ENCODE assay signal across 14 cellular contexts in genomic region chr2:33531345-33532059, GRCh38. TPM values are rescaled to one million over a fixed set of nuclear protein-coding genes. Genes with fewer than 3 reads are reported as not detected.
A peak's percentile ranks its signal among the peaks of the same experiment; 100 is the strongest.
DNase-seq lines count a peak whose midpoint lies in the region; ATAC-seq and TF ChIP-seq lines count a peak whose summit lies in the region.
"Had no signal": no experiment of that assay in that cellular context is flagged by ENCODE, and none has a peak within 500 bp of the region (broad histone marks: within the 10 kb centered on the region; RNA-seq: fewer than 3 reads in every experiment).

No MANE protein-coding gene starts in this region.

- no peak overlapping the region for H3K14ac ChIP-seq in mesenchymal stem cell (ENCODE audit: low read length in 2 of 2)

- DNase-seq in EH (ENCODE audit: low read depth) (peak; percentile 45), RPMI7951 (ENCODE audit: low read depth) (peak; percentile 84), mesenchymal stem cell (peak; percentile 42), NCI-H2227 (lab: John Stamatoyannopoulos, UW; ENCODE audit: unreplicated experiment) (no peak), NCI-H524 (lab: John Stamatoyannopoulos, UW) (no peak)
- DNase-seq in CD8-positive, alpha-beta T cell: no peak
- DNase-seq: BE2C, dermis blood vessel endothelial cell, NCI-H1417, T-helper 2 cell, thyroid gland had no signal

- H3K36me3 ChIP-seq in mesenchymal stem cell (ENCODE audit: control insufficient read depth in 1 of 2, insufficient read depth in 2 of 2, low read depth in 1 of 2, low read length in 2 of 2): no peaks in the 10 kb centered on the region
- H3K36me3 ChIP-seq in CD8-positive, alpha-beta T cell (ENCODE audit: insufficient read depth, low read length): no peaks in the 10 kb centered on the region
- H3K36me3 ChIP-seq: BE2C, thyroid gland had no signal

- CTCF ChIA-PET in CD8-positive, alpha-beta T cell (lab: Charles Lee): no interaction called here

- peak; percentile 29 for ATAC-seq in GM21723 (IDR thresholded peaks at IDR 0.05; ENCODE audit: unreplicated experiment)
- no peak for ATAC-seq in esophagus mucosa
- no peak for ATAC-seq in CD8-positive, alpha-beta T cell

- no peak overlapping the region for H3K27ac ChIP-seq in mesenchymal stem cell (ENCODE audit: low read length, poor library complexity, severe bottlenecking)
- H3K27ac ChIP-seq in CD8-positive, alpha-beta T cell (ENCODE audit: low read depth, low read length): no peak overlapping the region
- H3K27ac ChIP-seq: thyroid gland had no signal

- H3K4me1 ChIP-seq in mesenchymal stem cell (ENCODE audit: control insufficient read depth, insufficient read depth, low read depth, low read length): peaks cover 2% of the 10 kb centered on the region
- H3K4me1 ChIP-seq in CD8-positive, alpha-beta T cell (ENCODE audit: insufficient read depth, low read length): no peaks in the 10 kb centered on the region
- H3K4me1 ChIP-seq: BE2C, thyroid gland had no signal

- no peak overlapping the region for H3K4me2 ChIP-seq in mesenchymal stem cell (ENCODE audit: low read length, poor library complexity, severe bottlenecking)

- no peaks in the 10 kb centered on the region for H3K79me1 ChIP-seq in mesenchymal stem cell (replicated peaks; ENCODE audit: low read length, poor library complexity, severe bottlenecking)

- H2BK120ac ChIP-seq in mesenchymal stem cell (ENCODE audit: low read depth, low read length): no peak overlapping the region

- peak overlapping the region; percentile 23 to 75 for H3K18ac ChIP-seq in mesenchymal stem cell (ENCODE audit: low read depth in 1 of 2, low read length in 2 of 2)

- peak overlapping the region in 1 of 2 experiments; percentile 50 for H3K4ac ChIP-seq in mesenchymal stem cell (ENCODE audit: low read depth in 1 of 2, low read length in 2 of 2)

- POLR2A ChIA-PET in CD8-positive, alpha-beta T cell (lab: Charles Lee): no interaction called here

- no peak overlapping the region for H4K8ac ChIP-seq in mesenchymal stem cell (ENCODE audit: low read length)

- TF ChIP-seq CTCF in CD8-positive, alpha-beta T cell (IDR thresholded peaks at IDR 0.05): no peak

- H3K36me3 Mint-ChIP-seq in CD8-positive, alpha-beta T cell: no peaks in the 10 kb centered on the region

- no peak overlapping the region for H3K4me3 Mint-ChIP-seq in CD8-positive, alpha-beta T cell
- H3K4me3 Mint-ChIP-seq: activated naive CD8-positive, alpha-beta T cell had no signal

- 76% methylated on average over 8 of the region's 8 CpGs for WGBS in mesenchymal stem cell

- intact Hi-C loops in CD8-positive, alpha-beta T cell (cut with DNase I, micrococcal nuclease): no loop called here

- H3K9me3 ChIP-seq in mesenchymal stem cell (ENCODE audit: control insufficient read depth, low read length): no peaks in the 10 kb centered on the region
- no peaks in the 10 kb centered on the region for H3K9me3 ChIP-seq in CD8-positive, alpha-beta T cell (ENCODE audit: low read length)
- H3K9me3 ChIP-seq: BE2C, thyroid gland had no signal

- peaks cover 2% of the 10 kb centered on the region for H3K4me1 Mint-ChIP-seq in CD8-positive, alpha-beta T cell (ENCODE audit: low read depth)

- H3K27ac Mint-ChIP-seq in CD8-positive, alpha-beta T cell: no peak overlapping the region
- H3K27ac Mint-ChIP-seq: activated naive CD8-positive, alpha-beta T cell had no signal

- no peaks in the 10 kb centered on the region for H3K27me3 ChIP-seq in mesenchymal stem cell (ENCODE audit: control insufficient read depth in 1 of 2, insufficient read depth in 1 of 2, low read length in 2 of 2)
- no peaks in the 10 kb centered on the region for H3K27me3 ChIP-seq in CD8-positive, alpha-beta T cell (ENCODE audit: insufficient read depth, low read length)
- H3K27me3 ChIP-seq: thyroid gland had no signal

- H2BK5ac ChIP-seq in mesenchymal stem cell (ENCODE audit: low read depth, low read length, poor library complexity, severe bottlenecking): no peak overlapping the region

- peak overlapping the region; percentile 79 to 81 for H2BK12ac ChIP-seq in mesenchymal stem cell (ENCODE audit: low read length in 2 of 2)

- no peak overlapping the region for H4K91ac ChIP-seq in mesenchymal stem cell (ENCODE audit: low read length)

- H3K27me3 Mint-ChIP-seq in CD8-positive, alpha-beta T cell (ENCODE audit: low read depth): no peaks in the 10 kb centered on the region
- H3K27me3 Mint-ChIP-seq: activated naive CD8-positive, alpha-beta T cell had no signal

- no peak overlapping the region for H2AFZ ChIP-seq in mesenchymal stem cell (ENCODE audit: low read depth, low read length)

- no peak overlapping the region for H3K4me3 ChIP-seq in mesenchymal stem cell (ENCODE audit: insufficient read depth in 1 of 2, low read depth in 1 of 2, low read length in 2 of 2)
- H3K4me3 ChIP-seq in CD8-positive, alpha-beta T cell (ENCODE audit: low read depth, low read length): no peak overlapping the region
- H3K4me3 ChIP-seq: thyroid gland had no signal

- peak overlapping the region; percentile 28 for H3K9ac ChIP-seq in mesenchymal stem cell (ENCODE audit: low read length)

- no peak overlapping the region for H2BK15ac ChIP-seq in mesenchymal stem cell (ENCODE audit: low read depth, poor library complexity, severe bottlenecking)

- no peaks in the 10 kb centered on the region for H3K9me3 Mint-ChIP-seq in CD8-positive, alpha-beta T cell

- H3K23ac ChIP-seq in mesenchymal stem cell (ENCODE audit: low read length in 2 of 2): no peak overlapping the region

- no peak overlapping the region for H2AK5ac ChIP-seq in mesenchymal stem cell (ENCODE audit: low read length, severe bottlenecking)

RNA-seq across cellular contexts. Expression of gene RASGRP3, which starts 55.1 kb away (rescaled TPM):
- 13.4 and 18.4 TPM in 2 replicates for total RNA-seq in RPMI7951 (2014; rRNA removed; shearing (Covaris generic))
- 31.4 TPM for polyA plus RNA-seq in mesenchymal stem cell (2013, experiment 1 of 2)
- polyA plus RNA-seq in mesenchymal stem cell (2013, experiment 2 of 2): 29.3 TPM
- total RNA-seq in esophagus mucosa: 4.3 TPM
- 1 to 10 TPM; 2.8 to 4.1 TPM for total RNA-seq in CD8-positive, alpha-beta T cell

Comparison
In these comparisons a context has a peak if more than half of its experiments do, and no peak if none do; other contexts are left out.
1. DNase-seq: peak in EH (single experiment), RPMI7951 (single experiment) and mesenchymal stem cell (single experiment); none in NCI-H2227 (single experiment), CD8-positive, alpha-beta T cell (0 of 7) and NCI-H524 (0 of 2).